33 cellular contexts compared by ENCODE assay signal in genomic region chr17:12995896-12996295, GRCh38.
"Had no signal": no experiment of that assay in that cellular context is flagged by ENCODE, and none has a peak within 500 bp of the region (broad histone marks: within the 10 kb centered on the region; RNA-seq: fewer than 3 reads in every experiment).

No MANE protein-coding gene starts in this region.

- H3K27me3 ChIP-seq: brain microvascular endothelial cell, Peyer's patch had no signal

- DNase-seq: activated B cell treated with CpG ODN at 0.5 μM for 24 hours; activated CD4-positive, alpha-beta memory T cell treated with anti-CD3 and anti-CD28 coated beads for 36 hours; activated CD4-positive, alpha-beta T cell treated with anti-CD3 and anti-CD28 coated beads for 4 hours; activated CD4-positive, alpha-beta T cell treated with anti-CD3 and anti-CD28 coated beads, Interleukin-2, amount 50 U/mL, for 1 hour; activated CD4-positive, CD25-positive, alpha-beta regulatory T cell treated with anti-CD3 and anti-CD28 coated beads, Interleukin-2, amount 50 U/mL, for 72 hours; activated CD8-positive, alpha-beta memory T cell treated with anti-CD3 and anti-CD28 coated beads, Interleukin-2, amount 50 U/mL, for 4 hours; activated naive CD4-positive, alpha-beta T cell; activated naive CD4-positive, alpha-beta T cell treated with anti-CD3 and anti-CD28 coated beads, Interleukin-2, amount 50 U/mL, for 16 hours; activated naive CD8-positive, alpha-beta T cell treated with anti-CD3 and anti-CD28 coated beads for 36 hours; activated T-cell treated with anti-CD3 and anti-CD28 coated beads for 4 hours; activated T-cell treated with anti-CD3 and anti-CD28 coated beads, Interleukin-2, amount 50 U/mL, for 4 hours; amniotic stem cell; brain microvascular endothelial cell; NCI-H1092 treated with DMSO at 0.1 percent for 48 hours; NCI-H1417; NCI-H146; NCI-H187; NCI-H2029 treated with DMSO at 0.1 percent for 48 hours; NCI-H2107; NCI-H2171; NCI-H510A; NCI-H526; NCI-H748 treated with DMSO at 0.1 percent for 48 hours; NK-92 treated with Interleukin-12 subunit alpha and Interleukin-12 subunit beta, amount 100 ng/mL, for 24 hours; PC-3; Peyer's patch; RPMI8226; SIG-M5; T-cell; T-helper 17 cell had no signal

- H3K4me3 ChIP-seq: Peyer's patch had no signal

- ATAC-seq: activated T-cell treated with anti-CD3 and anti-CD28 coated beads, Interleukin-2, amount 50 U/mL, for 4 hours; PC-3; Right ventricle myocardium inferior; SK-N-SH treated with all-trans-retinoic acid at 6 μM for 48 hours; T-cell; T-helper 17 cell had no signal

- H3K27ac ChIP-seq: brain microvascular endothelial cell, Peyer's patch, VCaP had no signal

- H3K4me1 ChIP-seq: Peyer's patch had no signal

- H3K9me3 ChIP-seq: Peyer's patch had no signal
